In the genomic region with DNA sequence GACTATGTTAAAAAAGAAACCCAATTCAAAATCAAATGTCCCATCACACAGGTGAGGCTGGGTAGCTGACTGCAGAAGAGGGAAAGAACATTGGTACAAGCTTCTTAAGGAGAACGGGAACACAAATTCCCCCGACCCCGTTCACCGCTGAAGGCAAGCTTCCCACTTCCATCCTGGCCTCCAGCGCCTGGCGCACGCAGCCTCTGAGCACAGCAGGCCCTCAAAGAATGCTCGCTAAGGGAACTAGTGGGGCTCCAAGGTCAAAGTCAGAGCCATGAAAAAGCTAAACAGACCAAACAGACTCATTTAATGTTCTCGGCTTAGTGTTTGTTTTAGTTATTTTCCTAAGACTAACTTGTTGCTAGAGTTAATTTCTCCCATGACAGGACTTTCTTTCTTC, we compare ENCODE assay signal across 35 cellular contexts.
"Had no signal": no experiment of that assay in that cellular context is flagged by ENCODE, and none has a peak within 500 bp of the region (broad histone marks: within the 10 kb centered on the region; RNA-seq: fewer than 3 reads in every experiment).

No MANE protein-coding gene starts in this region.

- H3K4me2 ChIP-seq: SK-N-SH had no signal

- H3K27ac ChIP-seq: adrenal gland, SJSA1, VCaP had no signal

- H3K4me3 ChIP-seq: adrenal gland, MG63, SJSA1 had no signal

- H3K36me3 ChIP-seq: adrenal gland had no signal

- H3K9ac ChIP-seq: SK-N-SH had no signal

- H3K4me3 Mint-ChIP-seq: activated B cell treated with CpG ODN at 0.5 μM for 24 hours; activated CD4-positive, alpha-beta memory T cell treated with anti-CD3 and anti-CD28 coated beads for 36 hours; activated naive CD4-positive, alpha-beta T cell treated with anti-CD3 and anti-CD28 coated beads for 36 hours; activated T-cell treated with anti-CD3 and anti-CD28 coated beads, Interleukin-2, amount 50 U/mL, for 4 hours; activated T-helper 1 cell treated with anti-CD3 and anti-CD28 coated beads, Interleukin-12 subunit alpha, Interleukin-12 subunit beta, Interleukin-2, Interleukin-4 antibody, amounts not matched to agents 30 ng/mL and 10 ng/mL and 1 ng/mL, durations not matched to agents 14 hours and 24 hours and 36 hours; brain; T-cell; T-helper 17 cell had no signal

- H3K36me3 Mint-ChIP-seq: activated naive CD4-positive, alpha-beta T cell treated with anti-CD3 and anti-CD28 coated beads, Interleukin-2, amount 50 U/mL, for 72 hours had no signal

- H3K9me3 ChIP-seq: adrenal gland, MG63, SJSA1, SK-N-SH had no signal

- H3K27me3 ChIP-seq: adrenal gland, MG63, SJSA1 had no signal

- H3K4me1 Mint-ChIP-seq: activated B cell treated with CpG ODN at 0.5 μM for 24 hours, T-cell had no signal

- H3K27ac Mint-ChIP-seq: activated B cell treated with CpG ODN at 0.5 μM for 24 hours; activated CD4-positive, alpha-beta memory T cell treated with anti-CD3 and anti-CD28 coated beads for 36 hours; activated naive CD4-positive, alpha-beta T cell treated with anti-CD3 and anti-CD28 coated beads for 36 hours; activated T-helper 1 cell treated with anti-CD3 and anti-CD28 coated beads, Interleukin-12 subunit alpha, Interleukin-12 subunit beta, Interleukin-2, Interleukin-4 antibody, amounts not matched to agents 30 ng/mL and 10 ng/mL and 1 ng/mL, durations not matched to agents 14 hours and 24 hours and 36 hours; brain; T-cell; T-helper 17 cell had no signal

- H3K27me3 Mint-ChIP-seq: activated B cell treated with CpG ODN at 0.5 μM for 24 hours; activated CD4-positive, alpha-beta memory T cell treated with anti-CD3 and anti-CD28 coated beads for 36 hours; brain; T-cell; T-helper 17 cell had no signal

- H3K4me1 ChIP-seq: adrenal gland had no signal

- DNase-seq: activated B cell treated with CpG ODN at 0.5 μM for 24 hours; activated CD4-positive, alpha-beta memory T cell treated with anti-CD3 and anti-CD28 coated beads for 36 hours; activated CD4-positive, alpha-beta T cell treated with anti-CD3 and anti-CD28 coated beads for 4 hours; activated CD4-positive, alpha-beta T cell treated with anti-CD3 and anti-CD28 coated beads, Interleukin-2, amount 50 U/mL, for 1 hour; activated CD4-positive, CD25-positive, alpha-beta regulatory T cell treated with anti-CD3 and anti-CD28 coated beads, Interleukin-2, amount 50 U/mL, for 72 hours; activated CD8-positive, alpha-beta memory T cell treated with anti-CD3 and anti-CD28 coated beads, Interleukin-2, amount 50 U/mL, for 4 hours; activated gamma-delta T cell treated with Interleukin-2 at 50 U/mL for 16 hours; activated naive CD4-positive, alpha-beta T cell treated with anti-CD3 and anti-CD28 coated beads for 36 hours; activated T-cell treated with anti-CD3 and anti-CD28 coated beads for 4 hours; activated T-cell treated with anti-CD3 and anti-CD28 coated beads, Interleukin-2, amount 50 U/mL, for 4 hours; adrenal gland; anterior cingulate cortex; central memory CD4-positive, alpha-beta T cell; Kasumi-1; KG1; MG63; NCI-H1048; NCI-H1105 treated with DMSO at 0.1 percent for 48 hours; NCI-H1436; NCI-H1694; NCI-H1930; NCI-H2081 treated with DMSO at 0.1 percent for 48 hours; NCI-H226; NCI-H446 treated with DMSO at 0.1 percent for 48 hours; NCI-H524; SHP77 treated with DMSO at 0.1 percent for 48 hours; SK-N-SH; T-cell; T-helper 17 cell had no signal

- H3K9me3 Mint-ChIP-seq: activated B cell treated with CpG ODN at 0.5 μM for 24 hours; activated CD4-positive, alpha-beta memory T cell treated with anti-CD3 and anti-CD28 coated beads for 36 hours; activated naive CD4-positive, alpha-beta T cell treated with anti-CD3 and anti-CD28 coated beads for 36 hours; activated naive CD4-positive, alpha-beta T cell treated with anti-CD3 and anti-CD28 coated beads, Interleukin-2, amount 50 U/mL, for 72 hours; activated T-cell treated with anti-CD3 and anti-CD28 coated beads, Interleukin-2, amount 50 U/mL, for 4 hours; activated T-helper 1 cell treated with anti-CD3 and anti-CD28 coated beads, Interleukin-12 subunit alpha, Interleukin-12 subunit beta, Interleukin-2, Interleukin-4 antibody, amounts not matched to agents 30 ng/mL and 10 ng/mL and 1 ng/mL, durations not matched to agents 14 hours and 24 hours and 36 hours; brain; T-cell had no signal

- ATAC-seq: activated naive CD4-positive, alpha-beta T cell treated with anti-CD3 and anti-CD28 coated beads, Interleukin-2, amount 50 U/mL, for 72 hours; activated T-cell treated with anti-CD3 and anti-CD28 coated beads, Interleukin-2, amount 50 U/mL, for 4 hours; Panc1; T-cell; T-helper 17 cell had no signal
